In genomic region chr1:17912491-17912890, GRCh38 we compare ENCODE assay signal across 26 cellular contexts.
"Had no signal": no experiment of that assay in that cellular context is flagged by ENCODE, and none has a peak within 500 bp of the region (broad histone marks: within the 10 kb centered on the region; RNA-seq: fewer than 3 reads in every experiment).

No MANE protein-coding gene starts in this region.

- H3K27ac Mint-ChIP-seq: activated CD4-positive, alpha-beta memory T cell treated with anti-CD3 and anti-CD28 coated beads, Interleukin-2, amount 10 ng/mL, durations not matched to agents 7 days and 5 days; activated CD4-positive, alpha-beta T cell treated with anti-CD3 and anti-CD28 coated beads, Interleukin-2, amount 10 ng/mL, durations not matched to agents 7 days and 5 days; activated naive CD4-positive, alpha-beta T cell treated with anti-CD3 and anti-CD28 coated beads for 36 hours; activated naive CD4-positive, alpha-beta T cell treated with anti-CD3 and anti-CD28 coated beads, Interleukin-2, amount 50 U/mL, for 24 hours; activated naive CD8-positive, alpha-beta T cell treated with anti-CD3 and anti-CD28 coated beads for 36 hours; activated naive CD8-positive, alpha-beta T cell treated with anti-CD3 and anti-CD28 coated beads, Interleukin-2, amount 50 U/mL, for 24 hours; activated T-cell treated with anti-CD3 and anti-CD28 coated beads, Interleukin-2, amount 50 U/mL, for 24 hours; activated T-cell treated with anti-CD3 and anti-CD28 coated beads, Interleukin-2, amount 50 U/mL, for 72 hours; T-helper 17 cell; T-helper 2 cell treated with Interferon-gamma antibody and Interleukin-4, amounts not matched to agents 5 μg/mL and 100 μg/mL, for 36 hours; WTC11 had no signal

- H3K9me3 Mint-ChIP-seq: activated CD4-positive, alpha-beta memory T cell treated with anti-CD3 and anti-CD28 coated beads, Interleukin-2, amount 10 ng/mL, durations not matched to agents 7 days and 5 days; activated CD4-positive, alpha-beta T cell treated with anti-CD3 and anti-CD28 coated beads, Interleukin-2, amount 10 ng/mL, durations not matched to agents 7 days and 5 days; activated naive CD4-positive, alpha-beta T cell treated with anti-CD3 and anti-CD28 coated beads for 36 hours; activated naive CD4-positive, alpha-beta T cell treated with anti-CD3 and anti-CD28 coated beads, Interleukin-2, amount 50 U/mL, for 24 hours; activated naive CD8-positive, alpha-beta T cell treated with anti-CD3 and anti-CD28 coated beads for 36 hours; activated naive CD8-positive, alpha-beta T cell treated with anti-CD3 and anti-CD28 coated beads, Interleukin-2, amount 50 U/mL, for 24 hours; activated T-cell treated with anti-CD3 and anti-CD28 coated beads, Interleukin-2, amount 50 U/mL, for 24 hours; activated T-cell treated with anti-CD3 and anti-CD28 coated beads, Interleukin-2, amount 50 U/mL, for 72 hours; T-helper 2 cell treated with Interferon-gamma antibody and Interleukin-4, amounts not matched to agents 5 μg/mL and 100 μg/mL, for 36 hours; WTC11 had no signal

- H3K4me1 Mint-ChIP-seq: activated CD4-positive, alpha-beta memory T cell treated with anti-CD3 and anti-CD28 coated beads, Interleukin-2, amount 10 ng/mL, durations not matched to agents 7 days and 5 days; activated CD4-positive, alpha-beta T cell treated with anti-CD3 and anti-CD28 coated beads, Interleukin-2, amount 10 ng/mL, durations not matched to agents 7 days and 5 days; activated naive CD4-positive, alpha-beta T cell treated with anti-CD3 and anti-CD28 coated beads, Interleukin-2, amount 50 U/mL, for 24 hours; activated naive CD8-positive, alpha-beta T cell treated with anti-CD3 and anti-CD28 coated beads for 36 hours; activated naive CD8-positive, alpha-beta T cell treated with anti-CD3 and anti-CD28 coated beads, Interleukin-2, amount 50 U/mL, for 24 hours had no signal

- H3K4me1 ChIP-seq: adrenal gland, colonic mucosa had no signal

- H3K36me3 Mint-ChIP-seq: activated naive CD4-positive, alpha-beta T cell treated with anti-CD3 and anti-CD28 coated beads, Interleukin-2, amount 50 U/mL, for 24 hours; activated naive CD8-positive, alpha-beta T cell treated with anti-CD3 and anti-CD28 coated beads for 36 hours; WTC11 had no signal

- H3K27me3 ChIP-seq: colonic mucosa had no signal

- H3K27ac ChIP-seq: adrenal gland, body of pancreas, colonic mucosa had no signal

- H3K4me3 Mint-ChIP-seq: activated CD4-positive, alpha-beta memory T cell treated with anti-CD3 and anti-CD28 coated beads, Interleukin-2, amount 10 ng/mL, durations not matched to agents 7 days and 5 days; activated CD4-positive, alpha-beta T cell treated with anti-CD3 and anti-CD28 coated beads, Interleukin-2, amount 10 ng/mL, durations not matched to agents 7 days and 5 days; activated naive CD4-positive, alpha-beta T cell treated with anti-CD3 and anti-CD28 coated beads for 36 hours; activated naive CD4-positive, alpha-beta T cell treated with anti-CD3 and anti-CD28 coated beads, Interleukin-2, amount 50 U/mL, for 24 hours; activated naive CD8-positive, alpha-beta T cell treated with anti-CD3 and anti-CD28 coated beads for 36 hours; activated naive CD8-positive, alpha-beta T cell treated with anti-CD3 and anti-CD28 coated beads, Interleukin-2, amount 50 U/mL, for 24 hours; activated T-cell treated with anti-CD3 and anti-CD28 coated beads, Interleukin-2, amount 50 U/mL, for 24 hours; activated T-cell treated with anti-CD3 and anti-CD28 coated beads, Interleukin-2, amount 50 U/mL, for 72 hours; T-helper 17 cell; T-helper 2 cell treated with Interferon-gamma antibody and Interleukin-4, amounts not matched to agents 5 μg/mL and 100 μg/mL, for 36 hours; WTC11 had no signal

- DNase-seq: activated CD4-positive, alpha-beta memory T cell treated with anti-CD3 and anti-CD28 coated beads, Interleukin-2, amount 10 ng/mL, durations not matched to agents 7 days and 5 days; activated CD4-positive, alpha-beta T cell treated with anti-CD3 and anti-CD28 coated beads for 1 hour; activated CD4-positive, alpha-beta T cell treated with anti-CD3 and anti-CD28 coated beads for 4 hours; activated CD4-positive, alpha-beta T cell treated with anti-CD3 and anti-CD28 coated beads, Interleukin-2, amount 10 ng/mL, durations not matched to agents 7 days and 5 days; activated CD4-positive, alpha-beta T cell treated with anti-CD3 and anti-CD28 coated beads, Interleukin-2, amount 50 U/mL, for 4 hours; activated CD8-positive, alpha-beta memory T cell treated with anti-CD3 and anti-CD28 coated beads, Interleukin-2, amount 50 U/mL, for 48 hours; activated naive CD4-positive, alpha-beta T cell treated with anti-CD3 and anti-CD28 coated beads for 36 hours; activated naive CD8-positive, alpha-beta T cell treated with anti-CD3 and anti-CD28 coated beads for 36 hours; activated naive CD8-positive, alpha-beta T cell treated with anti-CD3 and anti-CD28 coated beads, Interleukin-2, amount 50 U/mL, for 24 hours; activated T-cell treated with anti-CD3 and anti-CD28 coated beads for 4 hours; activated T-cell treated with anti-CD3 and anti-CD28 coated beads, Interleukin-2, amount 50 U/mL, for 24 hours; activated T-cell treated with anti-CD3 and anti-CD28 coated beads, Interleukin-2, amount 50 U/mL, for 72 hours; adrenal gland; amygdala; aorta; body of pancreas; colonic mucosa; effector CD8-positive, alpha-beta T cell; foreskin fibroblast; T-helper 1 cell; T-helper 17 cell; T1000 had no signal

- H3K9me3 ChIP-seq: adrenal gland, body of pancreas, colonic mucosa had no signal

- ATAC-seq: activated naive CD8-positive, alpha-beta T cell treated with anti-CD3 and anti-CD28 coated beads, Interleukin-2, amount 50 U/mL, for 24 hours; activated T-cell treated with anti-CD3 and anti-CD28 coated beads, Interleukin-2, amount 50 U/mL, for 72 hours; body of pancreas; esophagus mucosa; T-helper 17 cell; WTC11 had no signal

- H3K36me3 ChIP-seq: adrenal gland, colonic mucosa had no signal

- H3K4me3 ChIP-seq: adrenal gland, body of pancreas, colonic mucosa had no signal
